Comparison of ENCODE assay signal across 1 cellular context in genomic region chr12:116537149-116537904, GRCh38.
TF ChIP-seq lines count a peak whose summit lies in the region.

No MANE protein-coding gene starts in this region.

TF ChIP-seq in GM23338, 12 proteins besides CTCF, POLR2A, EP300 and RAD21 (continued from another document):
- TF ChIP-seq, protein P1, sequence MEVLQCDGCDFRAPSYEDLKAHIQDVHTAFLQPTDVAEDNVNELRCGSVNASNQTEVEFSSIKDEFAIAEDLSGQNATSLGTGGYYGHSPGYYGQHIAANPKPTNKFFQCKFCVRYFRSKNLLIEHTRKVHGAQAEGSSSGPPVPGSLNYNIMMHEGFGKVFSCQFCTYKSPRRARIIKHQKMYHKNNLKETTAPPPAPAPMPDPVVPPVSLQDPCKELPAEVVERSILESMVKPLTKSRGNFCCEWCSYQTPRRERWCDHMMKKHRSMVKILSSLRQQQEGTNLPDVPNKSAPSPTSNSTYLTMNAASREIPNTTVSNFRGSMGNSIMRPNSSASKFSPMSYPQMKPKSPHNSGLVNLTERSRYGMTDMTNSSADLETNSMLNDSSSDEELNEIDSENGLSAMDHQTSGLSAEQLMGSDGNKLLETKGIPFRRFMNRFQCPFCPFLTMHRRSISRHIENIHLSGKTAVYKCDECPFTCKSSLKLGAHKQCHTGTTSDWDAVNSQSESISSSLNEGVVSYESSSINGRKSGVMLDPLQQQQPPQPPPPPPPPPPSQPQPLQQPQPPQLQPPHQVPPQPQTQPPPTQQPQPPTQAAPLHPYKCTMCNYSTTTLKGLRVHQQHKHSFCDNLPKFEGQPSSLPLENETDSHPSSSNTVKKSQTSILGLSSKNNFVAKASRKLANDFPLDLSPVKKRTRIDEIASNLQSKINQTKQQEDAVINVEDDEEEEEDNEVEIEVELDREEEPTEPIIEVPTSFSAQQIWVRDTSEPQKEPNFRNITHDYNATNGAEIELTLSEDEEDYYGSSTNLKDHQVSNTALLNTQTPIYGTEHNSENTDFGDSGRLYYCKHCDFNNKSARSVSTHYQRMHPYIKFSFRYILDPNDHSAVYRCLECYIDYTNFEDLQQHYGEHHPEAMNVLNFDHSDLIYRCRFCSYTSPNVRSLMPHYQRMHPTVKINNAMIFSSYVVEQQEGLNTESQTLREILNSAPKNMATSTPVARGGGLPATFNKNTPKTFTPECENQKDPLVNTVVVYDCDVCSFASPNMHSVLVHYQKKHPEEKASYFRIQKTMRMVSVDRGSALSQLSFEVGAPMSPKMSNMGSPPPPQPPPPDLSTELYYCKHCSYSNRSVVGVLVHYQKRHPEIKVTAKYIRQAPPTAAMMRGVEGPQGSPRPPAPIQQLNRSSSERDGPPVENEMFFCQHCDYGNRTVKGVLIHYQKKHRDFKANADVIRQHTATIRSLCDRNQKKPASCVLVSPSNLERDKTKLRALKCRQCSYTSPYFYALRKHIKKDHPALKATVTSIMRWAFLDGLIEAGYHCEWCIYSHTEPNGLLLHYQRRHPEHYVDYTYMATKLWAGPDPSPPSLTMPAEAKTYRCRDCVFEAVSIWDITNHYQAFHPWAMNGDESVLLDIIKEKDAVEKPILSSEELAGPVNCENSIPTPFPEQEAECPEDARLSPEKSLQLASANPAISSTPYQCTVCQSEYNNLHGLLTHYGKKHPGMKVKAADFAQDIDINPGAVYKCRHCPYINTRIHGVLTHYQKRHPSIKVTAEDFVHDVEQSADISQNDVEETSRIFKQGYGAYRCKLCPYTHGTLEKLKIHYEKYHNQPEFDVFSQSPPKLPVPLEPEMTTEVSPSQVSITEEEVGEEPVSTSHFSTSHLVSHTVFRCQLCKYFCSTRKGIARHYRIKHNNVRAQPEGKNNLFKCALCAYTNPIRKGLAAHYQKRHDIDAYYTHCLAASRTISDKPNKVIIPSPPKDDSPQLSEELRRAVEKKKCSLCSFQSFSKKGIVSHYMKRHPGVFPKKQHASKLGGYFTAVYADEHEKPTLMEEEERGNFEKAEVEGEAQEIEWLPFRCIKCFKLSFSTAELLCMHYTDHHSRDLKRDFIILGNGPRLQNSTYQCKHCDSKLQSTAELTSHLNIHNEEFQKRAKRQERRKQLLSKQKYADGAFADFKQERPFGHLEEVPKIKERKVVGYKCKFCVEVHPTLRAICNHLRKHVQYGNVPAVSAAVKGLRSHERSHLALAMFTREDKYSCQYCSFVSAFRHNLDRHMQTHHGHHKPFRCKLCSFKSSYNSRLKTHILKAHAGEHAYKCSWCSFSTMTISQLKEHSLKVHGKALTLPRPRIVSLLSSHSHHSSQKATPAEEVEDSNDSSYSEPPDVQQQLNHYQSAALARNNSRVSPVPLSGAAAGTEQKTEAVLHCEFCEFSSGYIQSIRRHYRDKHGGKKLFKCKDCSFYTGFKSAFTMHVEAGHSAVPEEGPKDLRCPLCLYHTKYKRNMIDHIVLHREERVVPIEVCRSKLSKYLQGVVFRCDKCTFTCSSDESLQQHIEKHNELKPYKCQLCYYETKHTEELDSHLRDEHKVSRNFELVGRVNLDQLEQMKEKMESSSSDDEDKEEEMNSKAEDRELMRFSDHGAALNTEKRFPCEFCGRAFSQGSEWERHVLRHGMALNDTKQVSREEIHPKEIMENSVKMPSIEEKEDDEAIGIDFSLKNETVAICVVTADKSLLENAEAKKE (CRISPR knock-in tag; IDR thresholded peaks at IDR 0.05), result no peak
- no peak for TF ChIP-seq EZH2 (IDR thresholded peaks at IDR 0.05; ENCODE audit: low read depth, unreplicated experiment)
- TF ChIP-seq JUNB (IDR thresholded peaks at IDR 0.05; ENCODE audit: unreplicated experiment), result no peak
- no peak for TF ChIP-seq ZNF331 (CRISPR knock-in tag; IDR thresholded peaks at IDR 0.05; ENCODE audit: low read depth)
